23 cellular contexts compared by ENCODE assay signal in the genomic region with DNA sequence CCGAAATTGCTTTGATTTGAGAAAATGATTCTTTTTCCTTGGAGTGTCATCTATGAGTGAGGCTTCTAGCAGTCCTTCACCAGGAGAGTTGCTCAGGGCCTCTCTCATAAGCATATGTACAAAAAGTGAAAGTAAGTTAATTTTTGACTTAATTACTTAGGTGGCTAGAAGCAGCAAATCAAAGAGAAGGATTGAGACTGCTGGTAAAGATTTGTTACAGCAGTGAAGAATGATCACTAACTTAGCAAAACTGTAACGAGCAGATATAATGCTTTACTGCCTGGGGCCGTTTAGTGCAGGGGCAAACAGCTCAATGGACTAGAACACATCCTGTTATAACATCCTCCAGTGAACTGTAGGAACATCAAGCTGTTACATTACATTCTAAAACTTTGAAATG.
DNase-seq lines count a peak whose midpoint lies in the region; ATAC-seq and TF ChIP-seq lines count a peak whose summit lies in the region.
"Had no signal": no experiment of that assay in that cellular context is flagged by ENCODE, and none has a peak within 500 bp of the region (broad histone marks: within the 10 kb centered on the region; RNA-seq: fewer than 3 reads in every experiment).

No MANE protein-coding gene starts in this region.

- no peaks in the 10 kb centered on the region for H3K27me3 Mint-ChIP-seq in T-helper 1 cell treated with Interleukin-12 subunit alpha and Interleukin-12 subunit beta and Interleukin-4 antibody, amounts not matched to agents 30 μg/mL and 1 μg/mL, for 36 hours (ENCODE audit: low read depth)
- H3K27me3 Mint-ChIP-seq: activated naive CD8-positive, alpha-beta T cell treated with anti-CD3 and anti-CD28 coated beads, Interleukin-2, amount 50 U/mL, for 24 hours; B cell had no signal

- no peak overlapping the region for H3K4me3 Mint-ChIP-seq in T-helper 1 cell treated with Interleukin-12 subunit alpha and Interleukin-12 subunit beta and Interleukin-4 antibody, amounts not matched to agents 30 μg/mL and 1 μg/mL, for 36 hours
- H3K4me3 Mint-ChIP-seq: activated naive CD8-positive, alpha-beta T cell treated with anti-CD3 and anti-CD28 coated beads, Interleukin-2, amount 50 U/mL, for 24 hours; B cell; stimulated activated effector memory CD8-positive, alpha-beta T cell treated with anti-CD3 and anti-CD28 coated beads, Interleukin-12 subunit alpha, Interleukin-12 subunit beta, amount 100 ng/mL, for 72 hours had no signal

- peak overlapping the region; percentile 50 for H3K27ac Mint-ChIP-seq in T-helper 1 cell treated with Interleukin-12 subunit alpha and Interleukin-12 subunit beta and Interleukin-4 antibody, amounts not matched to agents 30 μg/mL and 1 μg/mL, for 36 hours
- H3K27ac Mint-ChIP-seq: activated naive CD8-positive, alpha-beta T cell treated with anti-CD3 and anti-CD28 coated beads, Interleukin-2, amount 50 U/mL, for 24 hours; B cell; stimulated activated effector memory CD8-positive, alpha-beta T cell treated with anti-CD3 and anti-CD28 coated beads, Interleukin-12 subunit alpha, Interleukin-12 subunit beta, amount 100 ng/mL, for 72 hours had no signal

- TF ChIP-seq CTCF in coronary artery (IDR thresholded peaks at IDR 0.05), result no peak

- H3K36me3 Mint-ChIP-seq in T-helper 1 cell treated with Interleukin-12 subunit alpha and Interleukin-12 subunit beta and Interleukin-4 antibody, amounts not matched to agents 30 μg/mL and 1 μg/mL, for 36 hours (ENCODE audit: low read depth), result peaks cover 64% of the 10 kb centered on the region
- H3K36me3 Mint-ChIP-seq: stimulated activated effector memory CD8-positive, alpha-beta T cell treated with anti-CD3 and anti-CD28 coated beads, Interleukin-12 subunit alpha, Interleukin-12 subunit beta, amount 100 ng/mL, for 72 hours had no signal

- H3K4me1 Mint-ChIP-seq in T-helper 1 cell treated with Interleukin-12 subunit alpha and Interleukin-12 subunit beta and Interleukin-4 antibody, amounts not matched to agents 30 μg/mL and 1 μg/mL, for 36 hours (ENCODE audit: low read depth), result peaks cover 31% of the 10 kb centered on the region

- intact Hi-C loops in left colon (cut with DNase I, micrococcal nuclease), result no loop called here

- DNase-seq in T-helper 1 cell (no peak), left colon (no peak), coronary artery (ENCODE audit: low spot score) (no peak), hepatic stellate cell (ENCODE audit: low spot score) (no peak), activated gamma-delta T cell (lab: John Stamatoyannopoulos, UW) (no peak)
- DNase-seq: activated naive CD8-positive, alpha-beta T cell treated with anti-CD3 and anti-CD28 coated beads, Interleukin-2, amount 50 U/mL, for 24 hours; activated T-cell treated with anti-CD3 and anti-CD28 coated beads, Interleukin-2, amount 50 U/mL, for 48 hours; brain microvascular endothelial cell; Calu3; cortex of kidney; KG1; NCI-H1092 treated with DMSO at 0.1 percent for 48 hours; NCI-H2081 treated with DMSO at 0.1 percent for 48 hours; NCI-H510A treated with DMSO at 0.1 percent for 48 hours; SW 1271 had no signal

- H3K4me3 ChIP-seq in coronary artery, result no peak overlapping the region

- H3K9me3 Mint-ChIP-seq in T-helper 1 cell treated with Interleukin-12 subunit alpha and Interleukin-12 subunit beta and Interleukin-4 antibody, amounts not matched to agents 30 μg/mL and 1 μg/mL, for 36 hours, result no peaks in the 10 kb centered on the region
- H3K9me3 Mint-ChIP-seq: activated naive CD8-positive, alpha-beta T cell treated with anti-CD3 and anti-CD28 coated beads, Interleukin-2, amount 50 U/mL, for 24 hours; stimulated activated effector memory CD8-positive, alpha-beta T cell treated with anti-CD3 and anti-CD28 coated beads, Interleukin-12 subunit alpha, Interleukin-12 subunit beta, amount 100 ng/mL, for 72 hours had no signal

- ATAC-seq in GM21447 (IDR thresholded peaks at IDR 0.05; ENCODE audit: unreplicated experiment), result peak; percentile 57
- peak; percentile 61 for ATAC-seq in HG03378 (IDR thresholded peaks at IDR 0.05; ENCODE audit: unreplicated experiment)
- ATAC-seq in left colon, result peak; percentile 22
- ATAC-seq: activated naive CD8-positive, alpha-beta T cell treated with anti-CD3 and anti-CD28 coated beads, Interleukin-2, amount 50 U/mL, for 24 hours; Right ventricle myocardium inferior; stimulated activated effector memory CD8-positive, alpha-beta T cell treated with anti-CD3 and anti-CD28 coated beads, Interleukin-12 subunit alpha, Interleukin-12 subunit beta, amount 100 ng/mL, for 72 hours had no signal

- H3K27ac ChIP-seq in coronary artery, result no peak overlapping the region
- H3K27ac ChIP-seq: 22Rv1, brain microvascular endothelial cell, neutrophil had no signal
